31 cellular contexts compared by ENCODE assay signal in genomic region chr13:95512957-95513356, GRCh38. TPM values are rescaled to one million over a fixed set of nuclear protein-coding genes. Genes with fewer than 3 reads are reported as not detected.
"Had no signal": no experiment of that assay in that cellular context is flagged by ENCODE, and none has a peak within 500 bp of the region (broad histone marks: within the 10 kb centered on the region; RNA-seq: fewer than 3 reads in every experiment).

No MANE protein-coding gene starts in this region.

- H3K36me3 ChIP-seq: ascending aorta, esophagus muscularis mucosa had no signal

- ATAC-seq: activated CD4-positive, alpha-beta T cell treated with anti-CD3 and anti-CD28 coated beads for 36 hours; activated CD8-positive, alpha-beta T cell treated with anti-CD3 and anti-CD28 coated beads, Interleukin-2, amount 10 ng/mL, durations not matched to agents 7 days and 5 days; activated naive CD4-positive, alpha-beta T cell treated with anti-CD3 and anti-CD28 coated beads, Interleukin-2, amount 50 U/mL, for 72 hours; activated T-cell treated with anti-CD3 and anti-CD28 coated beads, Interleukin-2, amount 50 U/mL, for 72 hours; effector memory CD8-positive, alpha-beta T cell had no signal

- DNase-seq: activated CD4-positive, alpha-beta memory T cell treated with anti-CD3 and anti-CD28 coated beads for 36 hours; activated CD4-positive, alpha-beta T cell treated with anti-CD3 and anti-CD28 coated beads for 36 hours; activated CD4-positive, alpha-beta T cell treated with anti-CD3 and anti-CD28 coated beads, Interleukin-2, amount 10 ng/mL, durations not matched to agents 24 days and 14 days; activated CD4-positive, CD25-positive, alpha-beta regulatory T cell; activated CD4-positive, CD25-positive, alpha-beta regulatory T cell treated with anti-CD3 and anti-CD28 coated beads, Interleukin-2, amount 50 U/mL, for 72 hours; activated CD8-positive, alpha-beta memory T cell treated with anti-CD3 and anti-CD28 coated beads, Interleukin-2, amount 50 U/mL, for 48 hours; activated CD8-positive, alpha-beta T cell treated with anti-CD3 and anti-CD28 coated beads, Interleukin-2, amount 10 ng/mL, durations not matched to agents 7 days and 5 days; activated gamma-delta T cell; activated naive CD4-positive, alpha-beta T cell; activated naive CD4-positive, alpha-beta T cell treated with anti-CD3 and anti-CD28 coated beads, Interleukin-2, amount 10 ng/mL, durations not matched to agents 7 days and 5 days; activated naive CD8-positive, alpha-beta T cell treated with anti-CD3 and anti-CD28 coated beads, Interleukin-2, amount 10 ng/mL, durations not matched to agents 7 days and 5 days; activated T-cell treated with anti-CD3 and anti-CD28 coated beads for 4 hours; activated T-cell treated with anti-CD3 and anti-CD28 coated beads, Interleukin-2, amount 50 U/mL, for 24 hours; activated T-cell treated with anti-CD3 and anti-CD28 coated beads, Interleukin-2, amount 50 U/mL, for 72 hours; caudate nucleus; cortex of kidney; dermis blood vessel endothelial cell; effector CD4-positive, alpha-beta T cell; effector memory CD8-positive, alpha-beta T cell; head of caudate nucleus; hippocampal formation; T-helper 2 cell had no signal

- H3K9me3 ChIP-seq: ascending aorta, esophagus muscularis mucosa had no signal

- H3K4me1 ChIP-seq: ascending aorta, esophagus muscularis mucosa had no signal

- FAIRE-seq: colon, frontal cortex had no signal

- H3K27ac ChIP-seq: ascending aorta, esophagus muscularis mucosa had no signal

- H3K27me3 ChIP-seq: ascending aorta had no signal

- H3K4me3 ChIP-seq: ascending aorta, esophagus muscularis mucosa had no signal

RNA-seq across cellular contexts. Expression of gene CLDN10, which starts 39.6 kb away (rescaled TPM):
- total RNA-seq: activated CD4-positive, alpha-beta memory T cell treated with anti-CD3 and anti-CD28 coated beads for 36 hours; activated CD4-positive, alpha-beta T cell treated with anti-CD3 and anti-CD28 coated beads for 36 hours; activated CD4-positive, alpha-beta T cell treated with anti-CD3 and anti-CD28 coated beads, Interleukin-2, amount 10 ng/mL, durations not matched to agents 24 days and 14 days; activated CD8-positive, alpha-beta T cell treated with anti-CD3 and anti-CD28 coated beads, Interleukin-2, amount 10 ng/mL, durations not matched to agents 7 days and 5 days; activated naive CD4-positive, alpha-beta T cell treated with anti-CD3 and anti-CD28 coated beads, Interleukin-2, amount 50 U/mL, for 72 hours; activated naive CD8-positive, alpha-beta T cell treated with anti-CD3 and anti-CD28 coated beads, Interleukin-2, amount 10 ng/mL, durations not matched to agents 7 days and 5 days; activated T-cell treated with anti-CD3 and anti-CD28 coated beads, Interleukin-2, amount 50 U/mL, for 72 hours; chondrocyte; fibroblast of lung; fibroblast of villous mesenchyme; T-helper 1 cell treated with Interleukin-12 subunit alpha and Interleukin-12 subunit beta and Interleukin-4 antibody, amounts not matched to agents 30 ng/mL and 1 ng/mL, for 36 hours had no signal
